Comparison of ENCODE assay signal across 15 cellular contexts in the genomic region with DNA sequence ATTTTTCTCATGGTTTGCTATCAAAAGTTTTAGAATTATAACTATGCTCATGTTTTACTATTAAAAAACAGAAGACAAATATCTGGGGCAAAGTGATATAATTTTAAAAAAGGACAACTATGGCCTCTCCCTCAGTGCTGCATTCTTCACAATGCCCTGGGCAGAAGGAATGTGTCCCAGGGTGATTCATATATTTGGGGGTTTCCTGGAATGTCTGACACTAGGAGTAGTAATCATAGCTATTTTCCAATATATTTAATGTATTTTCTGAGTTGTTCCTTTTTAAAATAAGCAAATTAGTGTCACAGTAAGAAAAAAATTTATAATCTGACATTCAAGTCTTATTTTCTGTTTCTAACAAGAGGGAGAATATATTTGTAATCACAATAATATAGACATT.
DNase-seq lines count a peak whose midpoint lies in the region; ATAC-seq, FAIRE-seq and TF ChIP-seq lines count a peak whose summit lies in the region.
"Had no signal": no experiment of that assay in that cellular context is flagged by ENCODE, and none has a peak within 500 bp of the region (broad histone marks: within the 10 kb centered on the region; RNA-seq: fewer than 3 reads in every experiment).

No MANE protein-coding gene starts in this region.

- intact Hi-C loops in PC-3 (cut with micrococcal nuclease): no loop called here

- no peak overlapping the region for H3K27ac Mint-ChIP-seq in progenitor cell of endocrine pancreas
- H3K27ac Mint-ChIP-seq: activated naive CD4-positive, alpha-beta T cell treated with anti-CD3 and anti-CD28 coated beads, Interleukin-2, amount 50 U/mL, for 72 hours had no signal

- CTCF ChIA-PET in PC-3 (lab: Charles Lee): interaction anchor here (0.6 kb wide), 1 partner anchor 228 kb away, joined by 3 read pairs; no protein-coding TSS in a partner anchor

- H4K20me1 ChIP-seq in PC-3 (ENCODE audit: low read length): no peaks in the 10 kb centered on the region

- POLR2A ChIA-PET in PC-3 (lab: Charles Lee; ENCODE audit: unreplicated experiment): no interaction called here

- no peak for FAIRE-seq in bronchial epithelial cell (lab: Jason Lieb, UNC)

- H3K9me3 Mint-ChIP-seq in progenitor cell of endocrine pancreas (ENCODE audit: low read depth): peaks cover 7% of the 10 kb centered on the region
- H3K9me3 Mint-ChIP-seq: activated naive CD4-positive, alpha-beta T cell treated with anti-CD3 and anti-CD28 coated beads, Interleukin-2, amount 50 U/mL, for 72 hours had no signal

- no TSS peak for BruUV-seq in PC-3 (replicated peaks; lab: Mats Ljungman, UMichigan)

- ATAC-seq in PC-3: peak; percentile 80
- ATAC-seq: activated naive CD4-positive, alpha-beta T cell treated with anti-CD3 and anti-CD28 coated beads, Interleukin-2, amount 50 U/mL, for 72 hours had no signal

- H3K27ac ChIP-seq in PC-3 (ENCODE audit: low read length): peak overlapping the region; percentile 11; the same call in 1 of the 2 replicates
- H3K27ac ChIP-seq: colonic mucosa, thoracic aorta had no signal

- H3K4me2 ChIP-seq in PC-3 (ENCODE audit: low read length): peak overlapping the region; percentile 55

- H3K9me3 ChIP-seq in PC-3 (ENCODE audit: low read length): no peaks in the 10 kb centered on the region
- H3K9me3 ChIP-seq: colonic mucosa, thoracic aorta had no signal

- TF ChIP-seq CTCF in AG10803 (conservative IDR thresholded peaks at IDR 0.05; ENCODE audit: low read length) (no peak), PC-3 (conservative IDR thresholded peaks at IDR 0.05; ENCODE audit: low read depth, low read length) (no peak), bronchial epithelial cell (IDR thresholded peaks at IDR 0.05; ENCODE audit: insufficient read depth, low read length, severe bottlenecking) (no peak), progenitor cell of endocrine pancreas (IDR thresholded peaks at IDR 0.05; ENCODE audit: unreplicated experiment) (no peak)

- no peaks in the 10 kb centered on the region for H3F3A ChIP-seq in PC-3 (ENCODE audit: low read length, unreplicated experiment)

- H3K4me1 ChIP-seq in PC-3 (ENCODE audit: insufficient read depth, low read length): peaks cover 32% of the 10 kb centered on the region
- H3K4me1 ChIP-seq: colonic mucosa had no signal

- H3K36me3 ChIP-seq in PC-3 (ENCODE audit: low read depth, low read length) (no peaks in the 10 kb centered on the region), bronchial epithelial cell (ENCODE audit: control insufficient read depth, insufficient read depth, low read length) (no peaks in the 10 kb centered on the region)
- H3K36me3 ChIP-seq: colonic mucosa, thoracic aorta had no signal

- no peak overlapping the region for H3K9ac ChIP-seq in PC-3 (ENCODE audit: low read length)

- no peak overlapping the region for H3K4me3 Mint-ChIP-seq in progenitor cell of endocrine pancreas (ENCODE audit: low read depth)

- H3K27me3 ChIP-seq in PC-3 (ENCODE audit: low read length) (no peaks in the 10 kb centered on the region), bronchial epithelial cell (ENCODE audit: control insufficient read depth, insufficient read depth, low read length) (no peaks in the 10 kb centered on the region)
- H3K27me3 ChIP-seq: colonic mucosa had no signal

- H3K4me3 ChIP-seq in AG10803 (ENCODE audit: low read length): no peak overlapping the region
- no peak overlapping the region for H3K4me3 ChIP-seq in PC-3 (ENCODE audit: low read length)
- H3K4me3 ChIP-seq in bronchial epithelial cell (ENCODE audit: low read depth, low read length): no peak overlapping the region
- H3K4me3 ChIP-seq: colonic mucosa, thoracic aorta had no signal

- H3K4me1 Mint-ChIP-seq in progenitor cell of endocrine pancreas (ENCODE audit: low read depth): peaks cover 8% of the 10 kb centered on the region

- no peaks in the 10 kb centered on the region for H3K27me3 Mint-ChIP-seq in progenitor cell of endocrine pancreas

- peaks cover 11% of the 10 kb centered on the region for H3K36me3 Mint-ChIP-seq in progenitor cell of endocrine pancreas (ENCODE audit: insufficient read depth)

- DNase-seq in AG10803 (ENCODE audit: low read depth): peak; percentile 35
- DNase-seq in PC-3: peak; percentile 80
- DNase-seq in bronchial epithelial cell (ENCODE audit: low read depth): peak; percentile 56
- peak; percentile 5 to 37 for DNase-seq in lung microvascular endothelial cell (ENCODE audit: low read depth in 2 of 2)
- DNase-seq in activated CD4-positive, alpha-beta T cell treated with anti-CD3 and anti-CD28 coated beads for 4 hours: no peak
- no peak for DNase-seq in NCI-H128 (lab: John Stamatoyannopoulos, UW; ENCODE audit: unreplicated experiment)
- no peak for DNase-seq in progenitor cell of endocrine pancreas (ENCODE audit: low spot score, unreplicated experiment)
- no peak for DNase-seq in NCI-H345 treated with DMSO at 0.1 percent for 48 hours (lab: John Stamatoyannopoulos, UW; ENCODE audit: unreplicated experiment)
- DNase-seq: activated CD4-positive, CD25-positive, alpha-beta regulatory T cell treated with anti-CD3 and anti-CD28 coated beads, Interleukin-2, amount 50 U/mL, for 72 hours; colonic mucosa; DMS53; occipital lobe; stimulated activated CD4-positive, alpha-beta T cell treated with anti-CD3 and anti-CD28 coated beads, Interleukin-15, amount 100 ng/mL, for 24 hours had no signal

- H2AFZ ChIP-seq in PC-3 (ENCODE audit: low read length): no peak overlapping the region

- H3K79me2 ChIP-seq in PC-3 (ENCODE audit: low read length): no peaks in the 10 kb centered on the region

- H3K9me2 ChIP-seq in PC-3 (replicated peaks; ENCODE audit: low read length): no peaks in the 10 kb centered on the region

Comparison
In these comparisons a context has a peak if more than half of its experiments do, and no peak if none do; other contexts are left out.
1. DNase-seq: peak in AG10803 (single experiment), PC-3 (single experiment), bronchial epithelial cell (single experiment) and lung microvascular endothelial cell (2 of 2); none in activated CD4-positive, alpha-beta T cell treated with anti-CD3 and anti-CD28 coated beads for 4 hours (0 of 2), NCI-H128 (single experiment), progenitor cell of endocrine pancreas (single experiment) and NCI-H345 treated with DMSO at 0.1 percent for 48 hours (single experiment).